13 cellular contexts compared by ENCODE assay signal in genomic region chr9:89449261-89449671, GRCh38. TPM values are rescaled to one million over a fixed set of nuclear protein-coding genes. Genes with fewer than 3 reads are reported as not detected.
DNase-seq lines count a peak whose midpoint lies in the region; ATAC-seq and TF ChIP-seq lines count a peak whose summit lies in the region.
"Had no signal": no experiment of that assay in that cellular context is flagged by ENCODE, and none has a peak within 500 bp of the region (broad histone marks: within the 10 kb centered on the region; RNA-seq: fewer than 3 reads in every experiment).

No MANE protein-coding gene starts in this region.

- H3K9me3 Mint-ChIP-seq in CD8-positive, alpha-beta T cell, result no peaks in the 10 kb centered on the region
- H3K9me3 Mint-ChIP-seq in activated naive CD4-positive, alpha-beta T cell treated with anti-CD3 and anti-CD28 coated beads, Interleukin-2, amount 50 U/mL, for 72 hours, result no peaks in the 10 kb centered on the region
- no peaks in the 10 kb centered on the region for H3K9me3 Mint-ChIP-seq in natural killer cell

- H3K9me3 ChIP-seq in BLaER1 treated with 17β-estradiol and CSF1 and Interleukin-3, amounts not matched to agents 10 nM and 100 nM (replicated peaks in 1 of 11), result no peaks in the 10 kb centered on the region
- H3K9me3 ChIP-seq in CD8-positive, alpha-beta T cell (ENCODE audit: low read length), result no peaks in the 10 kb centered on the region
- H3K9me3 ChIP-seq: prostate gland, tibial artery had no signal

- H3K27me3 Mint-ChIP-seq in CD8-positive, alpha-beta T cell (ENCODE audit: low read depth), result no peaks in the 10 kb centered on the region
- no peaks in the 10 kb centered on the region for H3K27me3 Mint-ChIP-seq in natural killer cell (ENCODE audit: low read depth in 2 of 2)

- H3K4me1 ChIP-seq in BLaER1 treated with 17β-estradiol and CSF1 and Interleukin-3, amounts not matched to agents 10 nM and 100 nM, result peaks cover 34 to 75% (median 58%) of the 10 kb centered on the region in 10 experiments
- H3K4me1 ChIP-seq in CD8-positive, alpha-beta T cell (ENCODE audit: insufficient read depth, low read length), result peaks cover 89% of the 10 kb centered on the region
- H3K4me1 ChIP-seq: prostate gland, tibial artery had no signal

- H3K27ac Mint-ChIP-seq in CD8-positive, alpha-beta T cell, result peak overlapping the region; percentile 97
- peak overlapping the region; percentile 87 to 95 for H3K27ac Mint-ChIP-seq in activated naive CD4-positive, alpha-beta T cell treated with anti-CD3 and anti-CD28 coated beads, Interleukin-2, amount 50 U/mL, for 72 hours
- peak overlapping the region; percentile 93 for H3K27ac Mint-ChIP-seq in natural killer cell

- intact Hi-C loops in CD8-positive, alpha-beta T cell (cut with DNase I, micrococcal nuclease), result no loop called here
- intact Hi-C loops in natural killer cell (cut with micrococcal nuclease), result loop anchor here (2.0 to 5.0 kb wide), 2 partner anchors 48 to 88 kb away; no protein-coding TSS in a partner anchor

- no peak for ATAC-seq in CD8-positive, alpha-beta T cell
- ATAC-seq in activated naive CD4-positive, alpha-beta T cell treated with anti-CD3 and anti-CD28 coated beads, Interleukin-2, amount 50 U/mL, for 72 hours, result peak; percentile 25 to 27
- no peak for ATAC-seq in natural killer cell
- ATAC-seq in HG03354 (IDR thresholded peaks at IDR 0.05; ENCODE audit: poor library complexity, severe bottlenecking, unreplicated experiment), result no peak
- ATAC-seq in GM18505 (IDR thresholded peaks at IDR 0.05; ENCODE audit: unreplicated experiment), result no peak

- 0 out of 22 replicates have a peak overlapping the region, but pooled peaks of 2 of the 11 experiments have one; percentile 1 to 12 for H3K27ac ChIP-seq in BLaER1 treated with 17β-estradiol and CSF1 and Interleukin-3, amounts not matched to agents 10 nM and 100 nM
- H3K27ac ChIP-seq in CD8-positive, alpha-beta T cell (ENCODE audit: low read depth, low read length), result no peak overlapping the region
- H3K27ac ChIP-seq: prostate gland, tibial artery had no signal

- POLR2A ChIA-PET in CD8-positive, alpha-beta T cell (lab: Charles Lee), result interaction anchor here (0.8 to 2.9 kb wide), 11 partner anchors 7 to 99 kb away, joined by 3 to 13 read pairs (median 4); no protein-coding TSS in a partner anchor

- peak overlapping the region; percentile 67 for H3K4me3 Mint-ChIP-seq in CD8-positive, alpha-beta T cell
- peak overlapping the region; percentile 79 for H3K4me3 Mint-ChIP-seq in natural killer cell

- peaks cover 0 to 85% (median 33%) of the 10 kb centered on the region in 11 experiments; a peak in 14 of 22 replicates for H4K20me1 ChIP-seq in BLaER1 treated with 17β-estradiol and CSF1 and Interleukin-3, amounts not matched to agents 10 nM and 100 nM

- H3K36me3 Mint-ChIP-seq in CD8-positive, alpha-beta T cell, result peaks cover 84% of the 10 kb centered on the region
- peaks cover 17 to 40% of the 10 kb centered on the region in 2 donors for H3K36me3 Mint-ChIP-seq in activated naive CD4-positive, alpha-beta T cell treated with anti-CD3 and anti-CD28 coated beads, Interleukin-2, amount 50 U/mL, for 72 hours
- peaks cover 8% of the 10 kb centered on the region for H3K36me3 Mint-ChIP-seq in natural killer cell

- H3K4me3 ChIP-seq in BLaER1 treated with 17β-estradiol and CSF1 and Interleukin-3, amounts not matched to agents 10 nM and 100 nM, result no peak overlapping the region
- no peak overlapping the region for H3K4me3 ChIP-seq in CD8-positive, alpha-beta T cell (ENCODE audit: low read depth, low read length)
- H3K4me3 ChIP-seq: prostate gland, tibial artery had no signal

- DNase-seq in CD8-positive, alpha-beta T cell, result no peak
- no peak for DNase-seq in activated naive CD4-positive, alpha-beta T cell treated with anti-CD3 and anti-CD28 coated beads, Interleukin-2, amount 50 U/mL, for 72 hours (ENCODE audit: low spot score in 2 of 2)
- DNase-seq in natural killer cell (no peak), SW480 (ENCODE audit: low spot score) (no peak)
- DNase-seq: activated CD4-positive, alpha-beta T cell treated with anti-CD3 and anti-CD28 coated beads for 4 hours; erythroblast; NCI-H187; NCI-H526 treated with DMSO at 0.1 percent for 48 hours; tibial artery had no signal

- peak overlapping the region; percentile 58 to 89 (median 78) for H3K4me2 ChIP-seq in BLaER1 treated with 17β-estradiol and CSF1 and Interleukin-3, amounts not matched to agents 10 nM and 100 nM

- no peak for TF ChIP-seq CTCF in CD8-positive, alpha-beta T cell (IDR thresholded peaks at IDR 0.05)
- TF ChIP-seq CTCF in natural killer cell (IDR thresholded peaks at IDR 0.05), result no peak

- H3K27me3 ChIP-seq in BLaER1 treated with 17β-estradiol and CSF1 and Interleukin-3, amounts not matched to agents 10 nM and 100 nM, result no peaks in the 10 kb centered on the region
- no peaks in the 10 kb centered on the region for H3K27me3 ChIP-seq in CD8-positive, alpha-beta T cell (ENCODE audit: insufficient read depth, low read length)
- H3K27me3 ChIP-seq: tibial artery had no signal

- peak overlapping the region in 4 of 11 experiments; percentile 5 to 32 (median 22); a peak in 4 of 22 replicates for H3K9ac ChIP-seq in BLaER1 treated with 17β-estradiol and CSF1 and Interleukin-3, amounts not matched to agents 10 nM and 100 nM

- H3K4me1 Mint-ChIP-seq in CD8-positive, alpha-beta T cell (ENCODE audit: low read depth), result peaks cover 93% of the 10 kb centered on the region
- H3K4me1 Mint-ChIP-seq in natural killer cell, result peaks cover 72 to 93% of the 10 kb centered on the region in 2 donors

- CTCF ChIA-PET in CD8-positive, alpha-beta T cell (lab: Charles Lee), result interaction anchor here (1.2 to 6.2 kb wide), 5 partner anchors 19 to 99 kb away, joined by 3 to 34 read pairs (median 5); no protein-coding TSS in a partner anchor

- TF ChIP-seq POLR2A in GM18505 (IDR thresholded peaks at IDR 0.05; ENCODE audit: borderline replicate concordance, extremely low read depth, insufficient read depth, insufficient read length), result no peak

- H3K36me3 ChIP-seq in BLaER1 treated with 17β-estradiol and CSF1 and Interleukin-3, amounts not matched to agents 10 nM and 100 nM, result peaks cover 3 to 22% (median 18%) of the 10 kb centered on the region in 11 experiments; a peak in 18 of 22 replicates
- H3K36me3 ChIP-seq in CD8-positive, alpha-beta T cell (ENCODE audit: insufficient read depth, low read length), result peaks cover 4% of the 10 kb centered on the region
- H3K36me3 ChIP-seq: prostate gland had no signal

RNA-seq across cellular contexts. Expression of gene SEMA4D, which starts 48.6 kb away (rescaled TPM):
- total RNA-seq in CD8-positive, alpha-beta T cell, result 100 to 1,000 TPM; 286 to 305 TPM
- total RNA-seq in activated naive CD4-positive, alpha-beta T cell treated with anti-CD3 and anti-CD28 coated beads, Interleukin-2, amount 50 U/mL, for 72 hours, result 100 to 1,000 TPM; 211 to 278 TPM
- 100 to 1,000 TPM; 354 to 448 (median 420) TPM for total RNA-seq in natural killer cell

Comparison
In these comparisons a context has a peak if more than half of its experiments do, and no peak if none do; other contexts are left out.
1. ATAC-seq: peak in activated naive CD4-positive, alpha-beta T cell treated with anti-CD3 and anti-CD28 coated beads, Interleukin-2, amount 50 U/mL, for 72 hours (2 of 2); none in CD8-positive, alpha-beta T cell (single experiment), natural killer cell (0 of 3), HG03354 (single experiment) and GM18505 (single experiment).
2. Peak in every context shown above with its lines, with median percentiles within 50 percentile points of each other: H3K27ac Mint-ChIP-seq.